ENCODE assay signal across 2 cellular contexts in genomic region chr7:27211694-27212316, GRCh38.
A peak's percentile ranks its signal among the peaks of the same experiment; 100 is the strongest.
TF ChIP-seq lines count a peak whose summit lies in the region.

No MANE protein-coding gene starts in this region.

TF ChIP-seq in GM23338, 12 proteins besides CTCF, POLR2A, EP300 and RAD21:
- TF ChIP-seq JUNB (IDR thresholded peaks at IDR 0.05; ENCODE audit: unreplicated experiment) (no peak), ZNF114 (CRISPR knock-in tag; IDR thresholded peaks at IDR 0.05) (no peak), EZH2 (IDR thresholded peaks at IDR 0.05; ENCODE audit: low read depth, unreplicated experiment) (peak; percentile 23), CREB1 (CRISPR knock-in tag; IDR thresholded peaks at IDR 0.05; ENCODE audit: low read depth) (no peak)

TF ChIP-seq in neural cell, 6 proteins besides CTCF, POLR2A, EP300 and RAD21:
- TF ChIP-seq REST (IDR thresholded peaks at IDR 0.05; ENCODE audit: borderline replicate concordance) (no peak), POLR2AphosphoS5 (IDR thresholded peaks at IDR 0.05) (peak; percentile 77)
TF ChIP-seq in neural cell: peak in this region for 1.
